Comparison of ENCODE assay signal across 8 cellular contexts in genomic region chr17:64061157-64061898, GRCh38. TPM values are rescaled to one million over a fixed set of nuclear protein-coding genes. Genes with fewer than 3 reads are reported as not detected.
DNase-seq lines count a peak whose midpoint lies in the region; ATAC-seq and TF ChIP-seq lines count a peak whose summit lies in the region.

No MANE protein-coding gene starts in this region.

- peaks cover 79 to 93% (median 82%) of the 10 kb centered on the region in 3 donors for H3K4me1 Mint-ChIP-seq in CD8-positive, alpha-beta memory T cell

- H3K27ac ChIP-seq in CD8-positive, alpha-beta memory T cell (ENCODE audit: low read depth, low read length): no peak overlapping the region
- peak overlapping the region; percentile 29 to 56 for H3K27ac ChIP-seq in esophagus (ENCODE audit: low read depth in 2 of 2, low read length in 1 of 2)
- no peak overlapping the region for H3K27ac ChIP-seq in brain microvascular endothelial cell

- DNase-seq in CD8-positive, alpha-beta memory T cell: no peak
- DNase-seq in NCI-H226: peak; percentile 13
- no peak for DNase-seq in NCI-H2171 (lab: John Stamatoyannopoulos, UW)
- no peak for DNase-seq in SHP77 treated with DMSO at 0.1 percent for 48 hours (lab: John Stamatoyannopoulos, UW)
- no peak for DNase-seq in brain microvascular endothelial cell

- CTCF ChIA-PET in CD8-positive, alpha-beta memory T cell (lab: Charles Lee): interaction anchor here (0.6 to 3.4 kb wide), 8 partner anchors 11 to 76 kb away, joined by 3 to 21 read pairs (median 5); no protein-coding TSS in a partner anchor

- no peak overlapping the region for H3K4me3 ChIP-seq in CD8-positive, alpha-beta memory T cell (ENCODE audit: low read length)
- H3K4me3 ChIP-seq in esophagus (ENCODE audit: low read depth in 1 of 2, low read length in 2 of 2): no peak overlapping the region
- no peak overlapping the region for H3K4me3 ChIP-seq in brain microvascular endothelial cell (ENCODE audit: low read depth, low read length)

- peaks cover 83% of the 10 kb centered on the region for H3K4me1 ChIP-seq in CD8-positive, alpha-beta memory T cell (ENCODE audit: insufficient read depth, low read length)
- H3K4me1 ChIP-seq in esophagus (ENCODE audit: control insufficient read depth in 2 of 2, insufficient read depth in 2 of 2, low read length in 1 of 2): peaks cover 2 to 16% of the 10 kb centered on the region in 2 donors

- 81 to 85% methylated on average over 6 of the region's 6 CpGs for WGBS in esophagus, 2 donors

- H3K4me3 Mint-ChIP-seq in CD8-positive, alpha-beta memory T cell: peak overlapping the region in 6 of 7 donors; percentile 0 to 95 (median 55)

- ATAC-seq in GM19452 (IDR thresholded peaks at IDR 0.05; ENCODE audit: unreplicated experiment) (peak; percentile 43), HG03432 (IDR thresholded peaks at IDR 0.05; ENCODE audit: unreplicated experiment) (no peak)

- H3K36me3 ChIP-seq in CD8-positive, alpha-beta memory T cell (ENCODE audit: insufficient read depth, low read length): peaks cover 43% of the 10 kb centered on the region
- H3K36me3 ChIP-seq in esophagus (ENCODE audit: control insufficient read depth in 2 of 2, insufficient read depth in 2 of 2, low read length in 1 of 2) (peaks cover 6 to 29% of the 10 kb centered on the region in 2 donors), brain microvascular endothelial cell (replicated peaks) (peaks cover 4% of the 10 kb centered on the region)

- peaks cover 0 to 1% of the 10 kb centered on the region in 2 donors for H3K27me3 Mint-ChIP-seq in CD8-positive, alpha-beta memory T cell

- in situ Hi-C loops in brain microvascular endothelial cell (cut with HindIII; ENCODE audit: low pct_ligation_motif_present, low sequenced_read_pairs): no loop called here

- POLR2A ChIA-PET in CD8-positive, alpha-beta memory T cell (lab: Charles Lee): interaction anchor here (0.5 to 1.5 kb wide), 3 partner anchors 9 to 75 kb away, joined by 3 to 10 read pairs (median 4); no protein-coding TSS in a partner anchor

- no peaks in the 10 kb centered on the region for H3K9me3 Mint-ChIP-seq in CD8-positive, alpha-beta memory T cell

- no peaks in the 10 kb centered on the region for H3K27me3 ChIP-seq in CD8-positive, alpha-beta memory T cell (ENCODE audit: insufficient read depth, low read length, poor library complexity, severe bottlenecking)
- H3K27me3 ChIP-seq in esophagus (ENCODE audit: control insufficient read depth in 1 of 2, insufficient read depth in 2 of 2, low read length in 2 of 2): no peaks in the 10 kb centered on the region
- H3K27me3 ChIP-seq in brain microvascular endothelial cell (replicated peaks): no peaks in the 10 kb centered on the region

- H3K27ac Mint-ChIP-seq in CD8-positive, alpha-beta memory T cell: peak overlapping the region; percentile 84 to 98 (median 94)

- TF ChIP-seq CTCF in brain microvascular endothelial cell (IDR thresholded peaks at IDR 0.05; ENCODE audit: low read depth, low read length, missing control alignments): no peak

- H3K36me3 Mint-ChIP-seq in CD8-positive, alpha-beta memory T cell: peaks cover 46 to 88% (median 48%) of the 10 kb centered on the region in 3 donors

- H3K9me3 ChIP-seq in CD8-positive, alpha-beta memory T cell (ENCODE audit: low read length): no peaks in the 10 kb centered on the region
- H3K9me3 ChIP-seq in esophagus (ENCODE audit: control insufficient read depth in 2 of 2, insufficient read depth in 1 of 2, low read depth in 1 of 2, low read length in 1 of 2): peaks cover 0 to 2% of the 10 kb centered on the region in 2 donors

RNA-seq across cellular contexts. Expression of gene ICAM2, which starts 40.9 kb away (rescaled TPM):
- total RNA-seq in CD8-positive, alpha-beta memory T cell: 10 to 100 TPM; 77.4 to 80.7 TPM
- polyA plus RNA-seq in CD8-positive, alpha-beta memory T cell: 301 TPM
- polyA plus RNA-seq in esophagus: 1 to 10 TPM; 4.2 to 8.9 TPM

Comparison
In these comparisons a context has a peak if more than half of its experiments do, and no peak if none do; other contexts are left out.
1. H3K27ac ChIP-seq: peak in esophagus (2 of 2); none in CD8-positive, alpha-beta memory T cell (single experiment) and brain microvascular endothelial cell (single experiment).
2. RNA of gene ICAM2, which starts 40.9 kb away (polyA plus RNA-seq): 301 TPM in CD8-positive, alpha-beta memory T cell (single experiment); 4.2 to 8.9 TPM in esophagus; every median in the first group is over 10 times any median in the second.